1 cellular context compared by ENCODE assay signal in the genomic region with DNA sequence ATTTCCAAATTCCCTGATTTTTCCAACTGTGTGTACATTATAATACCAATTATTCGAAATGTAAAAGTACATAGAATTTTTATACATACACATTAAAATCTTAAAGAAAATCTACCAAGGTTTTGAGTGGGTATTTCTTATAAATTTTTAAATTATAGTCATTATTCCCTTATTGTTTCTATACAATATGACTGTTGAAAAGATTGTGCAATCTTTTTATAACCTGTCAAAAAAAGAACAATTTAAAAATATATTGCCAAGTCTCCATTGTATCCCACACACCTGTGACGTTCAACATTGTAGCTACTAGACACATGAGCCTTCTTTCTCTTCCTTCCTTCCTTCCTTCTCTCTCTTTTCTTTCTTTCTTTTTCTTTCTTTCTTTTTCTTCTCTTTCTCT.
TF ChIP-seq lines count a peak whose summit lies in the region.

No MANE protein-coding gene starts in this region.

TF ChIP-seq in K562, 482 proteins besides CTCF, POLR2A, EP300 and RAD21 (continued from another document):
- TF ChIP-seq, protein P1, sequence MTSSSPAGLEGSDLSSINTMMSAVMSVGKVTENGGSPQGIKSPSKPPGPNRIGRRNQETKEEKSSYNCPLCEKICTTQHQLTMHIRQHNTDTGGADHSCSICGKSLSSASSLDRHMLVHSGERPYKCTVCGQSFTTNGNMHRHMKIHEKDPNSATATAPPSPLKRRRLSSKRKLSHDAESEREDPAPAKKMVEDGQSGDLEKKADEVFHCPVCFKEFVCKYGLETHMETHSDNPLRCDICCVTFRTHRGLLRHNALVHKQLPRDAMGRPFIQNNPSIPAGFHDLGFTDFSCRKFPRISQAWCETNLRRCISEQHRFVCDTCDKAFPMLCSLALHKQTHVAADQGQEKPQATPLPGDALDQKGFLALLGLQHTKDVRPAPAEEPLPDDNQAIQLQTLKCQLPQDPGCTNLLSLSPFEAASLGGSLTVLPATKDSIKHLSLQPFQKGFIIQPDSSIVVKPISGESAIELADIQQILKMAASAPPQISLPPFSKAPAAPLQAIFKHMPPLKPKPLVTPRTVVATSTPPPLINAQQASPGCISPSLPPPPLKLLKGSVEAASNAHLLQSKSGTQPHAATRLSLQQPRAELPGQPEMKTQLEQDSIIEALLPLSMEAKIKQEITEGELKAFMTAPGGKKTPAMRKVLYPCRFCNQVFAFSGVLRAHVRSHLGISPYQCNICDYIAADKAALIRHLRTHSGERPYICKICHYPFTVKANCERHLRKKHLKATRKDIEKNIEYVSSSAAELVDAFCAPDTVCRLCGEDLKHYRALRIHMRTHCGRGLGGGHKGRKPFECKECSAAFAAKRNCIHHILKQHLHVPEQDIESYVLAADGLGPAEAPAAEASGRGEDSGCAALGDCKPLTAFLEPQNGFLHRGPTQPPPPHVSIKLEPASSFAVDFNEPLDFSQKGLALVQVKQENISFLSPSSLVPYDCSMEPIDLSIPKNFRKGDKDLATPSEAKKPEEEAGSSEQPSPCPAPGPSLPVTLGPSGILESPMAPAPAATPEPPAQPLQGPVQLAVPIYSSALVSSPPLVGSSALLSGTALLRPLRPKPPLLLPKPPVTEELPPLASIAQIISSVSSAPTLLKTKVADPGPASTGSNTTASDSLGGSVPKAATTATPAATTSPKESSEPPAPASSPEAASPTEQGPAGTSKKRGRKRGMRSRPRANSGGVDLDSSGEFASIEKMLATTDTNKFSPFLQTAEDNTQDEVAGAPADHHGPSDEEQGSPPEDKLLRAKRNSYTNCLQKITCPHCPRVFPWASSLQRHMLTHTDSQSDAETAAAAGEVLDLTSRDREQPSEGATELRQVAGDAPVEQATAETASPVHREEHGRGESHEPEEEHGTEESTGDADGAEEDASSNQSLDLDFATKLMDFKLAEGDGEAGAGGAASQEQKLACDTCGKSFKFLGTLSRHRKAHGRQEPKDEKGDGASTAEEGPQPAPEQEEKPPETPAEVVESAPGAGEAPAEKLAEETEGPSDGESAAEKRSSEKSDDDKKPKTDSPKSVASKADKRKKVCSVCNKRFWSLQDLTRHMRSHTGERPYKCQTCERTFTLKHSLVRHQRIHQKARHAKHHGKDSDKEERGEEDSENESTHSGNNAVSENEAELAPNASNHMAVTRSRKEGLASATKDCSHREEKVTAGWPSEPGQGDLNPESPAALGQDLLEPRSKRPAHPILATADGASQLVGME (CRISPR knock-in tag; IDR thresholded peaks at IDR 0.05) = no peak
- TF ChIP-seq CEBPB (tag; IDR thresholded peaks at IDR 0.05) (peak; percentile 58), ERF (CRISPR knock-in tag; IDR thresholded peaks at IDR 0.05) (no peak), CBFA2T3 (IDR thresholded peaks at IDR 0.05) (no peak), MTA1 (IDR thresholded peaks at IDR 0.05; ENCODE audit: borderline replicate concordance) (no peak), OTX1 (CRISPR knock-in tag; IDR thresholded peaks at IDR 0.05) (no peak)
- TF ChIP-seq, protein P2, sequence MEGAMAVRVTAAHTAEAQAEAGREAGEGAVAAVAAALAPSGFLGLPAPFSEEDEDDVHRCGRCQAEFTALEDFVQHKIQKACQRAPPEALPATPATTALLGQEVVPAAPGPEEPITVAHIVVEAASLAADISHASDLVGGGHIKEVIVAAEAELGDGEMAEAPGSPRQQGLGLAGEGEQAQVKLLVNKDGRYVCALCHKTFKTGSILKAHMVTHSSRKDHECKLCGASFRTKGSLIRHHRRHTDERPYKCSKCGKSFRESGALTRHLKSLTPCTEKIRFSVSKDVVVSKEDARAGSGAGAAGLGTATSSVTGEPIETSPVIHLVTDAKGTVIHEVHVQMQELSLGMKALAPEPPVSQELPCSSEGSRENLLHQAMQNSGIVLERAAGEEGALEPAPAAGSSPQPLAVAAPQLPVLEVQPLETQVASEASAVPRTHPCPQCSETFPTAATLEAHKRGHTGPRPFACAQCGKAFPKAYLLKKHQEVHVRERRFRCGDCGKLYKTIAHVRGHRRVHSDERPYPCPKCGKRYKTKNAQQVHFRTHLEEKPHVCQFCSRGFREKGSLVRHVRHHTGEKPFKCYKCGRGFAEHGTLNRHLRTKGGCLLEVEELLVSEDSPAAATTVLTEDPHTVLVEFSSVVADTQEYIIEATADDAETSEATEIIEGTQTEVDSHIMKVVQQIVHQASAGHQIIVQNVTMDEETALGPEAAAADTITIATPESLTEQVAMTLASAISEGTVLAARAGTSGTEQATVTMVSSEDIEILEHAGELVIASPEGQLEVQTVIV (CRISPR knock-in tag; IDR thresholded peaks at IDR 0.05; ENCODE audit: borderline replicate concordance) = no peak
